15 cellular contexts compared by ENCODE assay signal in the genomic region with DNA sequence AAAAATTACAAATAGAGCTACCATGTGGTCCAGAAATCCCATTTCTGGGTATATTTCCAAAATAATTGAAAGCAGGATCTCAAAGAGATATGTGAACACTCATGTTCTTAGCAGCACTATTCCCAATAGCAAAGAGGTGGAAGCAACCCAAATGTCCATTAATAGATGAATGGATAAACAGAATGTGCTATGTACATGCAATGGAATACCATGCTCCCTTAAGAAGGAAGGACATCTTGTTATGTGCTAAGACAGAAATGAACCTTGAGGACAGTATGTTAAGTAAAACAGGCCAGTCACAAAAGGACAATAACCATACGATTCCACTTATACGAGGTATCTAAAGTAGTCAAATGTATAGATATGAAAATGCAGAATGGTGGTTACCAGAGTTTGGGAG.
"Had no signal": no experiment of that assay in that cellular context is flagged by ENCODE, and none has a peak within 500 bp of the region (broad histone marks: within the 10 kb centered on the region; RNA-seq: fewer than 3 reads in every experiment).

No MANE protein-coding gene starts in this region.

- H3K79me2 ChIP-seq: parathyroid adenoma had no signal

- H3K36me3 ChIP-seq: lower lobe of right lung, sigmoid colon, spleen, suprapubic skin had no signal

- H3K27me3 ChIP-seq: sigmoid colon, spleen, suprapubic skin had no signal

- H3K9me3 Mint-ChIP-seq: activated CD4-positive, alpha-beta memory T cell treated with anti-CD3 and anti-CD28 coated beads, Interleukin-2, amount 10 ng/mL, durations not matched to agents 7 days and 5 days; activated naive CD4-positive, alpha-beta T cell treated with anti-CD3 and anti-CD28 coated beads, Interleukin-2, amount 50 U/mL, for 72 hours; activated T-cell treated with anti-CD3 and anti-CD28 coated beads, Interleukin-2, amount 50 U/mL, for 24 hours; stimulated activated naive CD8-positive, alpha-beta T cell treated with anti-CD3 and anti-CD28 coated beads, Interleukin-15, Interleukin-2, amounts not matched to agents 100 ng/mL and 50 ng/mL, for 24 hours had no signal

- H2AFZ ChIP-seq: parathyroid adenoma had no signal

- H3K27ac ChIP-seq: lower lobe of right lung, sigmoid colon, spleen, suprapubic skin had no signal

- H3K36me3 Mint-ChIP-seq: activated naive CD4-positive, alpha-beta T cell treated with anti-CD3 and anti-CD28 coated beads, Interleukin-2, amount 50 U/mL, for 72 hours had no signal

- H3K9ac ChIP-seq: parathyroid adenoma had no signal

- H3K9me3 ChIP-seq: lower lobe of right lung, sigmoid colon, spleen, suprapubic skin had no signal

- H3K4me1 ChIP-seq: lower lobe of right lung, spleen had no signal

- DNase-seq: activated CD4-positive, alpha-beta memory T cell treated with anti-CD3 and anti-CD28 coated beads, Interleukin-2, amount 10 ng/mL, durations not matched to agents 7 days and 5 days; activated CD4-positive, alpha-beta T cell treated with anti-CD3 and anti-CD28 coated beads for 4 hours; activated effector memory CD4-positive, alpha-beta T cell treated with anti-CD3 and anti-CD28 coated beads, Interleukin-2, amount 50 U/mL, for 16 hours; activated T-cell treated with anti-CD3 and anti-CD28 coated beads, Interleukin-2, amount 50 U/mL, for 24 hours; amygdala; cerebellar nuclear complex; lower lobe of right lung; midbrain; sigmoid colon; spleen; T-helper 2 cell had no signal

- H3K4me3 ChIP-seq: lower lobe of right lung, sigmoid colon, spleen, suprapubic skin had no signal

- H3K4me3 Mint-ChIP-seq: activated CD4-positive, alpha-beta memory T cell treated with anti-CD3 and anti-CD28 coated beads, Interleukin-2, amount 10 ng/mL, durations not matched to agents 7 days and 5 days; activated T-cell treated with anti-CD3 and anti-CD28 coated beads, Interleukin-2, amount 50 U/mL, for 24 hours; stimulated activated naive CD8-positive, alpha-beta T cell treated with anti-CD3 and anti-CD28 coated beads, Interleukin-15, Interleukin-2, amounts not matched to agents 100 ng/mL and 50 ng/mL, for 24 hours had no signal

- H3K27ac Mint-ChIP-seq: activated CD4-positive, alpha-beta memory T cell treated with anti-CD3 and anti-CD28 coated beads, Interleukin-2, amount 10 ng/mL, durations not matched to agents 7 days and 5 days; activated T-cell treated with anti-CD3 and anti-CD28 coated beads, Interleukin-2, amount 50 U/mL, for 24 hours; stimulated activated naive CD8-positive, alpha-beta T cell treated with anti-CD3 and anti-CD28 coated beads, Interleukin-15, Interleukin-2, amounts not matched to agents 100 ng/mL and 50 ng/mL, for 24 hours had no signal
